In the genomic region with DNA sequence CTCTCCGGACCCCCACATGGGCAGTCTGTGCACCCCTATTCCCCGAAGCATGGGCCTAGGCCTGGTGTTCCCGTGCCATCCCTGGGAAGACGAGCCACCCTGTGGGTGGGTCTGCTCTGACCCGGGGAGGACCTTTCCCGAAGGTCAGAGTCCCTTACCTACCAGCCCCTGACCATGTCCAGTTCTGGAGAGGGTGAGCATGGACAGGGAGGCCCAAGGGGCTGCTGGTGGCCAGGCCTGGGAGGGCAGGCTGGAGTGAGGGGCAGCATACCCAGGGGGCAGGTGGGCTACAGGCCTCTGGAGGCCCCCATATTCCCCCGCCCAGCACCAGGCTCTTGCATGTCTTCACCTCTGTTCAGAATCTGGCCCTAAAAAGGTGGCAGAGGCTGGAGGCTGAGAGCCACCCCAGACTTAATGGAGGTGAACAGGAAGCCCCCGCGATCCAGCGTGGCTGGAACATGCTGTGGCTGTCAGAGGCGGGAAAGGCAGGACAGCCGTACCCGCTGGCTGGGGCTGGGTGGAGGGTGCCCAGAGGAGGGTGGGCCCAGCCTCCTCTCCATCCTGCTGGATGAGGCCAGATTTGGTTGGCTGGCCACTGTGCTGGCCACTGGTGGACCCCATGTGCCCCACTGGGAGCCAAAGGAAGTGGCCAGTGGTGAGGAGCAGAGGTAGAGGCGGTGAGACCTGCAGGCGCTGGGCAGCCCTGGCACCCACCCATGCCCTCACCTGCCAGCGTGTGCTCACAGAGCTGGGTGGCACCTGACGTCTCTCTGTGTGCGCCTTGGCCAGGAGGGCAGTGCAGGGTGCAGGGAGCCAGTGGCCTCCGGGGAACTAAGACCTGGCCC, we compare ENCODE assay signal across 27 cellular contexts. TPM values are rescaled to one million over a fixed set of nuclear protein-coding genes. Genes with fewer than 3 reads are reported as not detected.
"Had no signal": no experiment of that assay in that cellular context is flagged by ENCODE, and none has a peak within 500 bp of the region (broad histone marks: within the 10 kb centered on the region; RNA-seq: fewer than 3 reads in every experiment).

No MANE protein-coding gene starts in this region.

- H3K27ac Mint-ChIP-seq: activated CD4-positive, alpha-beta T cell treated with anti-CD3 and anti-CD28 coated beads, Interleukin-2, amount 10 ng/mL, durations not matched to agents 7 days and 5 days; activated CD8-positive, alpha-beta T cell treated with anti-CD3 and anti-CD28 coated beads for 36 hours; activated T-cell treated with anti-CD3 and anti-CD28 coated beads, Interleukin-2, amount 50 U/mL, for 24 hours; activated T-helper 17 cell treated with anti-CD3 and anti-CD28 coated beads, Interleukin-2, amount 50 U/mL, for 72 hours; brain; natural killer cell treated with Interleukin-12 subunit alpha and Interleukin-12 subunit beta and Interleukin-15 and Interleukin-18, amount 100 ng/mL, for 72 hours; stimulated activated naive B cell treated with anti-CD40 and anti-IgM and Interleukin-4, amounts not matched to agents 10 μg/mL and 1 μg/mL and 100 μg/mL, for 72 hours had no signal

- H3K27ac ChIP-seq: heart right ventricle, testis, uterus, WERI-Rb-1 had no signal

- ATAC-seq: activated CD8-positive, alpha-beta T cell treated with anti-CD3 and anti-CD28 coated beads for 36 hours; activated T-helper 17 cell treated with anti-CD3 and anti-CD28 coated beads, Interleukin-2, amount 50 U/mL, for 72 hours; heart right ventricle; left lobe of liver; natural killer cell treated with Interleukin-12 subunit alpha and Interleukin-12 subunit beta and Interleukin-15 and Interleukin-18, amount 100 ng/mL, for 72 hours; sciatic nerve; stimulated activated naive B cell treated with anti-CD40 and anti-IgM and Interleukin-4, amounts not matched to agents 10 μg/mL and 1 μg/mL and 100 μg/mL, for 72 hours had no signal

- H3K36me3 ChIP-seq: heart right ventricle, uterus, WERI-Rb-1 had no signal

- H3K4me3 Mint-ChIP-seq: activated CD4-positive, alpha-beta T cell treated with anti-CD3 and anti-CD28 coated beads, Interleukin-2, amount 10 ng/mL, durations not matched to agents 7 days and 5 days; activated CD8-positive, alpha-beta T cell treated with anti-CD3 and anti-CD28 coated beads for 36 hours; activated T-cell treated with anti-CD3 and anti-CD28 coated beads, Interleukin-2, amount 50 U/mL, for 24 hours; activated T-helper 17 cell treated with anti-CD3 and anti-CD28 coated beads, Interleukin-2, amount 50 U/mL, for 72 hours; brain; natural killer cell treated with Interleukin-12 subunit alpha and Interleukin-12 subunit beta and Interleukin-15 and Interleukin-18, amount 100 ng/mL, for 72 hours; stimulated activated naive B cell treated with anti-CD40 and anti-IgM and Interleukin-4, amounts not matched to agents 10 μg/mL and 1 μg/mL and 100 μg/mL, for 72 hours had no signal

- DNase-seq: activated CD4-positive, alpha-beta T cell treated with anti-CD3 and anti-CD28 coated beads, Interleukin-2, amount 10 ng/mL, durations not matched to agents 7 days and 5 days; activated CD4-positive, CD25-positive, alpha-beta regulatory T cell treated with anti-CD3 and anti-CD28 coated beads, Interleukin-2, amount 50 U/mL, for 72 hours; activated CD8-positive, alpha-beta T cell treated with anti-CD3 and anti-CD28 coated beads for 36 hours; activated naive CD4-positive, alpha-beta T cell; activated T-cell treated with anti-CD3 and anti-CD28 coated beads, Interleukin-2, amount 50 U/mL, for 24 hours; anterior cingulate cortex; foreskin fibroblast; heart right ventricle; mammary epithelial cell; midbrain; stimulated activated CD4-positive, alpha-beta T cell treated with anti-CD3 and anti-CD28 coated beads, Interleukin-15, amount 100 ng/mL, for 24 hours; stimulated activated naive B cell treated with anti-CD40 and anti-IgM and Interleukin-4, amounts not matched to agents 10 μg/mL and 1 μg/mL and 100 μg/mL, for 72 hours; T-helper 1 cell; testis; trophoblast cell; uterus; WERI-Rb-1 had no signal

- H3K4me1 ChIP-seq: uterus had no signal

- H3K9me3 Mint-ChIP-seq: activated T-cell treated with anti-CD3 and anti-CD28 coated beads, Interleukin-2, amount 50 U/mL, for 24 hours; activated T-helper 17 cell treated with anti-CD3 and anti-CD28 coated beads, Interleukin-2, amount 50 U/mL, for 72 hours; natural killer cell treated with Interleukin-12 subunit alpha and Interleukin-12 subunit beta and Interleukin-15 and Interleukin-18, amount 100 ng/mL, for 72 hours had no signal

- H3K4me3 ChIP-seq: heart right ventricle, smooth muscle cell, testis, uterus had no signal

- H3K4me1 Mint-ChIP-seq: activated CD4-positive, alpha-beta T cell treated with anti-CD3 and anti-CD28 coated beads, Interleukin-2, amount 10 ng/mL, durations not matched to agents 7 days and 5 days; activated T-helper 17 cell treated with anti-CD3 and anti-CD28 coated beads, Interleukin-2, amount 50 U/mL, for 72 hours; stimulated activated naive B cell treated with anti-CD40 and anti-IgM and Interleukin-4, amounts not matched to agents 10 μg/mL and 1 μg/mL and 100 μg/mL, for 72 hours had no signal

- H3K9me3 ChIP-seq: testis, uterus had no signal

- H3K36me3 Mint-ChIP-seq: brain; natural killer cell treated with Interleukin-12 subunit alpha and Interleukin-12 subunit beta and Interleukin-15 and Interleukin-18, amount 100 ng/mL, for 72 hours had no signal

- H3K27me3 Mint-ChIP-seq: activated CD4-positive, alpha-beta T cell treated with anti-CD3 and anti-CD28 coated beads, Interleukin-2, amount 10 ng/mL, durations not matched to agents 7 days and 5 days; activated CD8-positive, alpha-beta T cell treated with anti-CD3 and anti-CD28 coated beads for 36 hours; brain had no signal

- H3K27me3 ChIP-seq: testis, uterus had no signal

RNA-seq across cellular contexts. Expression of a gene that starts 11.2 kb away (rescaled TPM):
- total RNA-seq: activated CD4-positive, alpha-beta T cell treated with anti-CD3 and anti-CD28 coated beads, Interleukin-2, amount 10 ng/mL, durations not matched to agents 7 days and 5 days; activated CD8-positive, alpha-beta T cell treated with anti-CD3 and anti-CD28 coated beads for 36 hours; activated T-helper 17 cell treated with anti-CD3 and anti-CD28 coated beads, Interleukin-2, amount 50 U/mL, for 72 hours; cardiac septum; fibroblast of lung; heart right ventricle; natural killer cell treated with Interleukin-12 subunit alpha and Interleukin-12 subunit beta and Interleukin-15 and Interleukin-18, amount 100 ng/mL, for 72 hours had no signal
- polyA plus RNA-seq: fibroblast of lung, heart right ventricle had no signal

RNA-seq across cellular contexts. Expression of a gene that starts 15.2 kb away (rescaled TPM):
- total RNA-seq: activated CD4-positive, alpha-beta T cell treated with anti-CD3 and anti-CD28 coated beads, Interleukin-2, amount 10 ng/mL, durations not matched to agents 7 days and 5 days; activated T-helper 17 cell treated with anti-CD3 and anti-CD28 coated beads, Interleukin-2, amount 50 U/mL, for 72 hours; epithelial cell of proximal tubule; fibroblast of lung; kidney epithelial cell; left lobe of liver; sciatic nerve; testis had no signal
- polyA plus RNA-seq: fibroblast of lung had no signal

RNA-seq across cellular contexts. Expression of a gene that starts 29.3 kb away (rescaled TPM):
- total RNA-seq: epithelial cell of proximal tubule, kidney epithelial cell had no signal
- polyA plus RNA-seq: mammary epithelial cell had no signal
